ENCODE assay signal across 1 cellular context in genomic region chr11:16226245-16226644, GRCh38.
TF ChIP-seq lines count a peak whose summit lies in the region.

No MANE protein-coding gene starts in this region.

TF ChIP-seq in liver, 16 proteins besides CTCF, POLR2A, EP300 and RAD21 (continued from another document):
- no peak for TF ChIP-seq REST (IDR thresholded peaks at IDR 0.05)
- no peak for TF ChIP-seq SP1 (IDR thresholded peaks at IDR 0.05)
- TF ChIP-seq FOXA1 (IDR thresholded peaks at IDR 0.05), result no peak
- TF ChIP-seq JUND (IDR thresholded peaks at IDR 0.05), result no peak
- no peak for TF ChIP-seq FOXA2 (IDR thresholded peaks at IDR 0.05)
